Comparison of ENCODE assay signal across 8 cellular contexts in the genomic region with DNA sequence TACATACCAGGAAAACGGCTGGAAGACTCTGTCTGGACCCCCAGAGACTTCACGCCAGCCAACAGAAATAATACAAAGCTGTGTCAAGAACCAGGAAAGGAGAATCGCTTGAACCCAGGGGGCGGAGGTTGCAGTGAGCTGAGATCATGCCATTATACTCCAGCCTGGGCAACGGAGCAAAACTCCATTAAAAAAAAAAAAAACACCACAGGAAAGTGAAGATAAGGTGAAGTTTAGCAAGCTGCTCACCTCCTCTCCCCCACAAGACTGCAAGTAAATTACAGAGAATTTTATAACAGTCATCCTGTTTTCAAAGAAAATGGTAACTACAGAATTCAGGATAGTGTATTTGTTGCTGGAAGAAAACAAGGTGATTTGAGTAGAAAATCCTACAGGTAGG. TPM values are rescaled to one million over a fixed set of nuclear protein-coding genes. Genes with fewer than 3 reads are reported as not detected.
"Had no signal": no experiment of that assay in that cellular context is flagged by ENCODE, and none has a peak within 500 bp of the region (broad histone marks: within the 10 kb centered on the region; RNA-seq: fewer than 3 reads in every experiment).

No MANE protein-coding gene starts in this region.

- H3K27ac ChIP-seq: HL-60 had no signal

- ATAC-seq: GM23338, HepG2 had no signal

- H2AFZ ChIP-seq: GM23338 had no signal

- DNase-seq: H9, HCEC 1CT, KG1 had no signal

- H3K4me3 ChIP-seq: GM23338 had no signal

- H3K4me2 ChIP-seq: GM23338 had no signal

RNA-seq across cellular contexts. Expression of a gene that starts 1.0 kb away (rescaled TPM):
- polyA plus RNA-seq: GM23338, H1, HepG2, IgD-negative memory B cell had no signal

RNA-seq across cellular contexts. Expression of a gene that starts 9.3 kb away (rescaled TPM):
- polyA plus RNA-seq: GM23338, H1, HepG2, IgD-negative memory B cell had no signal

RNA-seq across cellular contexts. Expression of a gene that starts 10.2 kb away (rescaled TPM):
- polyA plus RNA-seq: GM23338, H1, HepG2, IgD-negative memory B cell had no signal

RNA-seq across cellular contexts. Expression of a gene that starts 29.7 kb away (rescaled TPM):
- polyA plus RNA-seq: GM23338, HepG2, IgD-negative memory B cell had no signal
